In the genomic region with DNA sequence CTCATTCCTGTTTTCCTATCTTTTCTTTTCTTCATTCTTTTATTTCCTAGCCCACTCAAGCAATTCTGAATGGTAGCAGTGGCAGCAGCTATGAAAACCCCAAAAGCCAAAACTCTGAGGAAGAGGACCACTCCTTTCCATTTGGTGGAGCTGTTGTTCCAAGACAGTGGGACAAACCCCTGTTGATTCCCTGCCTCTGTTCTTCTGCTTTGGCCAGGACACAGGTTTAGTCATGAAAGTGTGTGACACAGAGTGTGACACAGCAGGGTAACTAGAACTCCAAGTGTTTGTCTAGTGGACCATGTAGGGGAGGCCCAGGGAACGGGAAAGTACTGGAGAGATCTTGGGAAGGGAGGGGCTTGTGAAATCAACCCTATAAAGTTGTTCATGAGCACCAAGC, we compare ENCODE assay signal across 10 cellular contexts.
DNase-seq lines count a peak whose midpoint lies in the region; ATAC-seq lines count a peak whose summit lies in the region.
"Had no signal": no experiment of that assay in that cellular context is flagged by ENCODE, and none has a peak within 500 bp of the region (broad histone marks: within the 10 kb centered on the region; RNA-seq: fewer than 3 reads in every experiment).

No MANE protein-coding gene starts in this region.

- no peak overlapping the region for H3K4me3 Mint-ChIP-seq in activated CD8-positive, alpha-beta T cell treated with anti-CD3 and anti-CD28 coated beads, Interleukin-2, amount 10 ng/mL, durations not matched to agents 7 days and 5 days
- H3K4me3 Mint-ChIP-seq: activated T-cell treated with anti-CD3 and anti-CD28 coated beads, Interleukin-2, amount 50 U/mL, for 24 hours; naive B cell had no signal

- DNase-seq in Daoy (ENCODE audit: low read depth): peak; percentile 78
- DNase-seq in MG63: peak; percentile 6
- peak; percentile 80 for DNase-seq in SHP77 treated with DMSO at 0.1 percent for 48 hours (lab: John Stamatoyannopoulos, UW)
- peak; percentile 37 for DNase-seq in medulla oblongata (ENCODE audit: extremely low spot score)
- DNase-seq in activated CD8-positive, alpha-beta T cell treated with anti-CD3 and anti-CD28 coated beads, Interleukin-2, amount 10 ng/mL, durations not matched to agents 7 days and 5 days: no peak
- no peak for DNase-seq in AG08395 (ENCODE audit: low spot score)
- DNase-seq: activated T-cell treated with anti-CD3 and anti-CD28 coated beads, Interleukin-2, amount 50 U/mL, for 24 hours; naive B cell had no signal

- H3K27me3 Mint-ChIP-seq in activated CD8-positive, alpha-beta T cell treated with anti-CD3 and anti-CD28 coated beads, Interleukin-2, amount 10 ng/mL, durations not matched to agents 7 days and 5 days (ENCODE audit: low read depth): peaks cover 13% of the 10 kb centered on the region

- POLR2A ChIA-PET in activated CD8-positive, alpha-beta T cell treated with anti-CD3 and anti-CD28 coated beads, Interleukin-2, amount 10 ng/mL, durations not matched to agents 7 days and 5 days (lab: Charles Lee): no interaction called here

- no peaks in the 10 kb centered on the region for H3K36me3 ChIP-seq in MG63

- no peaks in the 10 kb centered on the region for H3K36me3 Mint-ChIP-seq in activated CD8-positive, alpha-beta T cell treated with anti-CD3 and anti-CD28 coated beads, Interleukin-2, amount 10 ng/mL, durations not matched to agents 7 days and 5 days (ENCODE audit: low read depth)
- H3K36me3 Mint-ChIP-seq: naive B cell had no signal

- H3K27ac Mint-ChIP-seq in activated CD8-positive, alpha-beta T cell treated with anti-CD3 and anti-CD28 coated beads, Interleukin-2, amount 10 ng/mL, durations not matched to agents 7 days and 5 days: no peak overlapping the region
- H3K27ac Mint-ChIP-seq: activated T-cell treated with anti-CD3 and anti-CD28 coated beads, Interleukin-2, amount 50 U/mL, for 24 hours; naive B cell had no signal

- H3K4me1 Mint-ChIP-seq in activated CD8-positive, alpha-beta T cell treated with anti-CD3 and anti-CD28 coated beads, Interleukin-2, amount 10 ng/mL, durations not matched to agents 7 days and 5 days (ENCODE audit: low read depth): no peaks in the 10 kb centered on the region
- H3K4me1 Mint-ChIP-seq: naive B cell had no signal

- no peaks in the 10 kb centered on the region for H3K9me3 Mint-ChIP-seq in activated CD8-positive, alpha-beta T cell treated with anti-CD3 and anti-CD28 coated beads, Interleukin-2, amount 10 ng/mL, durations not matched to agents 7 days and 5 days (ENCODE audit: insufficient read depth)
- H3K9me3 Mint-ChIP-seq: activated T-cell treated with anti-CD3 and anti-CD28 coated beads, Interleukin-2, amount 50 U/mL, for 24 hours had no signal

- CTCF ChIA-PET in activated CD8-positive, alpha-beta T cell treated with anti-CD3 and anti-CD28 coated beads, Interleukin-2, amount 10 ng/mL, durations not matched to agents 7 days and 5 days (lab: Charles Lee): no interaction called here

- no peak overlapping the region for H3K4me3 ChIP-seq in MG63

- ATAC-seq in HG02642 (IDR thresholded peaks at IDR 0.05; ENCODE audit: poor library complexity, unreplicated experiment) (no peak), GM18907 (IDR thresholded peaks at IDR 0.05; ENCODE audit: unreplicated experiment) (no peak)
- ATAC-seq in activated CD8-positive, alpha-beta T cell treated with anti-CD3 and anti-CD28 coated beads, Interleukin-2, amount 10 ng/mL, durations not matched to agents 7 days and 5 days: no peak

- H3K27me3 ChIP-seq in MG63: no peaks in the 10 kb centered on the region

- no peaks in the 10 kb centered on the region for H3K9me3 ChIP-seq in MG63

Comparison
In these comparisons a context has a peak if more than half of its experiments do, and no peak if none do; other contexts are left out.
1. DNase-seq: peak in Daoy (single experiment), MG63 (single experiment), SHP77 treated with DMSO at 0.1 percent for 48 hours (single experiment) and medulla oblongata (single experiment); none in activated CD8-positive, alpha-beta T cell treated with anti-CD3 and anti-CD28 coated beads, Interleukin-2, amount 10 ng/mL, durations not matched to agents 7 days and 5 days (single experiment) and AG08395 (single experiment).